16 cellular contexts compared by ENCODE assay signal in genomic region chr20:9015984-9016324, GRCh38. TPM values are rescaled to one million over a fixed set of nuclear protein-coding genes. Genes with fewer than 3 reads are reported as not detected.
A peak's percentile ranks its signal among the peaks of the same experiment; 100 is the strongest.
DNase-seq lines count a peak whose midpoint lies in the region; ATAC-seq and TF ChIP-seq lines count a peak whose summit lies in the region.
"Had no signal": no experiment of that assay in that cellular context is flagged by ENCODE, and none has a peak within 500 bp of the region (broad histone marks: within the 10 kb centered on the region; RNA-seq: fewer than 3 reads in every experiment).

No MANE protein-coding gene starts in this region.

- H3K27me3 Mint-ChIP-seq in Calu3 (ENCODE audit: unreplicated experiment), result no peaks in the 10 kb centered on the region
- H3K27me3 Mint-ChIP-seq: activated CD4-positive, alpha-beta T cell treated with anti-CD3 and anti-CD28 coated beads, Interleukin-2, amount 10 ng/mL, durations not matched to agents 7 days and 5 days had no signal

- CTCF ChIA-PET in Calu3 (lab: Charles Lee), result no interaction called here

- H3K4me1 ChIP-seq in RWPE2 (ENCODE audit: insufficient read depth, poor library complexity, severe bottlenecking), result peaks cover 19% of the 10 kb centered on the region
- peaks cover 11% of the 10 kb centered on the region for H3K4me1 ChIP-seq in skeletal muscle satellite cell (ENCODE audit: control insufficient read depth, insufficient read depth, low read length)
- H3K4me1 ChIP-seq: heart left ventricle, lower lobe of right lung had no signal

- H3K9me3 Mint-ChIP-seq in Calu3 (ENCODE audit: low read depth, unreplicated experiment), result no peaks in the 10 kb centered on the region
- H3K9me3 Mint-ChIP-seq: activated CD4-positive, alpha-beta T cell treated with anti-CD3 and anti-CD28 coated beads, Interleukin-2, amount 10 ng/mL, durations not matched to agents 7 days and 5 days had no signal

- DNase-seq in HCEC 1CT (peak; percentile 39), RWPE2 (ENCODE audit: low spot score) (no peak), fibroblast of the aortic adventitia (ENCODE audit: low read depth) (peak; percentile 44), Calu3 (no peak), Right ventricle myocardium superior (no peak)
- DNase-seq: activated CD4-positive, alpha-beta T cell treated with anti-CD3 and anti-CD28 coated beads, Interleukin-2, amount 10 ng/mL, durations not matched to agents 7 days and 5 days; anterior cingulate cortex; DMS 273 treated with DMSO at 0.1 percent for 48 hours; effector CD4-positive, alpha-beta T cell; heart left ventricle; lower lobe of right lung; tibial artery had no signal

- no peak overlapping the region for H3K27ac Mint-ChIP-seq in Calu3 (ENCODE audit: unreplicated experiment)
- H3K27ac Mint-ChIP-seq: activated CD4-positive, alpha-beta T cell treated with anti-CD3 and anti-CD28 coated beads, Interleukin-2, amount 10 ng/mL, durations not matched to agents 7 days and 5 days had no signal

- H3K4me3 Mint-ChIP-seq in Calu3 (ENCODE audit: low read depth, unreplicated experiment), result no peak overlapping the region
- H3K4me3 Mint-ChIP-seq: activated CD4-positive, alpha-beta T cell treated with anti-CD3 and anti-CD28 coated beads, Interleukin-2, amount 10 ng/mL, durations not matched to agents 7 days and 5 days had no signal

- H3K4me1 Mint-ChIP-seq in Calu3 (ENCODE audit: low read depth, unreplicated experiment), result peaks cover 2% of the 10 kb centered on the region
- H3K4me1 Mint-ChIP-seq: activated CD4-positive, alpha-beta T cell treated with anti-CD3 and anti-CD28 coated beads, Interleukin-2, amount 10 ng/mL, durations not matched to agents 7 days and 5 days had no signal

- H3K36me3 ChIP-seq in RWPE2 (ENCODE audit: low read depth), result no peaks in the 10 kb centered on the region
- no peaks in the 10 kb centered on the region for H3K36me3 ChIP-seq in skeletal muscle satellite cell (ENCODE audit: insufficient read depth, low read length)
- H3K36me3 ChIP-seq: heart left ventricle, lower lobe of right lung, tibial artery had no signal

- H3K9ac ChIP-seq in skeletal muscle satellite cell (ENCODE audit: low read depth, low read length), result peak overlapping the region; percentile 68

- H3K4me3 ChIP-seq in RWPE2 (ENCODE audit: severe bottlenecking) (no peak overlapping the region), fibroblast of the aortic adventitia (ENCODE audit: low read depth, low read length) (no peak overlapping the region), skeletal muscle satellite cell (ENCODE audit: low read length) (no peak overlapping the region)
- H3K4me3 ChIP-seq: heart left ventricle, lower lobe of right lung, tibial artery had no signal

- BruUV-seq in Calu3 (replicated peaks; lab: Mats Ljungman, UMichigan), result no TSS peak

- H3K27me3 ChIP-seq in RWPE2 (ENCODE audit: insufficient read depth, poor library complexity, severe bottlenecking) (no peaks in the 10 kb centered on the region), skeletal muscle satellite cell (ENCODE audit: control insufficient read depth, insufficient read depth, low read length) (no peaks in the 10 kb centered on the region)
- H3K27me3 ChIP-seq: heart left ventricle, tibial artery had no signal

- H3K4me2 ChIP-seq in skeletal muscle satellite cell (ENCODE audit: low read length), result peak overlapping the region; percentile 7

- no peaks in the 10 kb centered on the region for H3K36me3 Mint-ChIP-seq in Calu3 (ENCODE audit: insufficient read depth, unreplicated experiment)

- ATAC-seq in RWPE2 (ENCODE audit: low read depth), result peak; percentile 94
- ATAC-seq in HG03469 (IDR thresholded peaks at IDR 0.05; ENCODE audit: unreplicated experiment), result no peak
- no peak for ATAC-seq in GM21390 (IDR thresholded peaks at IDR 0.05; ENCODE audit: unreplicated experiment)
- ATAC-seq in Right ventricle myocardium superior (ENCODE audit: poor library complexity), result no peak
- ATAC-seq: heart left ventricle, lower lobe of right lung had no signal

- TF ChIP-seq CTCF in RWPE2 (IDR thresholded peaks at IDR 0.05; ENCODE audit: poor library complexity, severe bottlenecking), result no peak
- no peak for TF ChIP-seq CTCF in fibroblast of the aortic adventitia (IDR thresholded peaks at IDR 0.05; ENCODE audit: insufficient read depth, low read length)
- no peak for TF ChIP-seq CTCF in Calu3 (IDR thresholded peaks at IDR 0.05; ENCODE audit: unreplicated experiment)

- H3K9me3 ChIP-seq in RWPE2 (ENCODE audit: severe bottlenecking), result no peaks in the 10 kb centered on the region
- H3K9me3 ChIP-seq in skeletal muscle satellite cell (replicated peaks; ENCODE audit: low read length), result no peaks in the 10 kb centered on the region
- H3K9me3 ChIP-seq: heart left ventricle, lower lobe of right lung, tibial artery had no signal

- intact Hi-C loops in Calu3 (cut with micrococcal nuclease; ENCODE audit: unreplicated experiment) (no loop called here), Right ventricle myocardium superior (cut with DNase I) (no loop called here)

- H3K27ac ChIP-seq in RWPE2 (ENCODE audit: poor library complexity, severe bottlenecking), result peak overlapping the region; percentile 98
- H3K27ac ChIP-seq: heart left ventricle, lower lobe of right lung, tibial artery had no signal

RNA-seq across cellular contexts. Expression of gene PLCB4, which starts 52.9 kb away (rescaled TPM):
- 0.25 and 4.1 TPM in 2 replicates for total RNA-seq in fibroblast of the aortic adventitia (ENCODE audit: low replicate concordance)
- total RNA-seq in skeletal muscle satellite cell (2012; rRNA removed), result 0.76 and 3.5 TPM in 2 replicates
- 9.9 and 12.9 TPM in 2 replicates for total RNA-seq in Calu3 (2022)
- 27.4 TPM for total RNA-seq in Right ventricle myocardium superior
- total RNA-seq: activated CD4-positive, alpha-beta T cell treated with anti-CD3 and anti-CD28 coated beads, Interleukin-2, amount 10 ng/mL, durations not matched to agents 7 days and 5 days; T-helper 1 cell treated with Interleukin-12 subunit alpha and Interleukin-12 subunit beta and Interleukin-4 antibody, amounts not matched to agents 30 ng/mL and 1 ng/mL, for 36 hours had no signal

Comparison
In these comparisons a context has a peak if more than half of its experiments do, and no peak if none do; other contexts are left out.
1. DNase-seq: peak in HCEC 1CT (single experiment) and fibroblast of the aortic adventitia (single experiment); none in RWPE2 (single experiment), Calu3 (single experiment) and Right ventricle myocardium superior (single experiment).